1 cellular context compared by ENCODE assay signal in genomic region chr16:26985100-26986065, GRCh38.
TF ChIP-seq lines count a peak whose summit lies in the region.

No MANE protein-coding gene starts in this region.

TF ChIP-seq in K562, 482 proteins besides CTCF, POLR2A, EP300 and RAD21 (continued from another document and continues in another):
- TF ChIP-seq ZNF655 (CRISPR knock-in tag; IDR thresholded peaks at IDR 0.05) (no peak), PHF20 (IDR thresholded peaks at IDR 0.05; ENCODE audit: partially characterized antibody) (no peak), HMGXB4 (CRISPR knock-in tag; IDR thresholded peaks at IDR 0.05) (no peak), SMAD2 (IDR thresholded peaks at IDR 0.05; ENCODE audit: low read depth, low read length) (no peak), ID3 (CRISPR knock-in tag; IDR thresholded peaks at IDR 0.05) (no peak), ID3 (tag; IDR thresholded peaks at IDR 0.05) (no peak), FOXM1 (IDR thresholded peaks at IDR 0.05; ENCODE audit: low read depth) (no peak), FOXM1 (CRISPR knock-in tag; IDR thresholded peaks at IDR 0.05; ENCODE audit: low read depth) (no peak), BRF2 (IDR thresholded peaks at IDR 0.05; ENCODE audit: borderline replicate concordance, insufficient read depth, insufficient read length) (no peak), SIN3A (IDR thresholded peaks at IDR 0.05; ENCODE audit: borderline replicate concordance in 2 of 2, control insufficient read depth in 1 of 2, low read depth in 2 of 2, low read length in 2 of 2) (no peak), ZBTB12 (CRISPR knock-in tag; IDR thresholded peaks at IDR 0.05) (no peak), NFE2 (IDR thresholded peaks at IDR 0.05; ENCODE audit: low read depth) (no peak), ZNF280A (IDR thresholded peaks at IDR 0.05; ENCODE audit: low read depth, partially characterized antibody) (no peak), TEAD4 (IDR thresholded peaks at IDR 0.05; ENCODE audit: low read length) (no peak), TEAD4 (CRISPR knock-in tag; IDR thresholded peaks at IDR 0.05; ENCODE audit: borderline replicate concordance) (no peak), AFF4 (CRISPR knock-in tag; IDR thresholded peaks at IDR 0.05) (no peak), ILF3 (IDR thresholded peaks at IDR 0.05; ENCODE audit: borderline replicate concordance) (no peak), ZBTB9 (CRISPR knock-in tag; IDR thresholded peaks at IDR 0.05) (no peak), THAP7 (CRISPR knock-in tag; IDR thresholded peaks at IDR 0.05) (no peak), ZNF318 (IDR thresholded peaks at IDR 0.05; ENCODE audit: borderline replicate concordance in 1 of 2, low read depth in 1 of 2) (no peak), YY1 (IDR thresholded peaks at IDR 0.05; ENCODE audit: borderline replicate concordance in 1 of 3, control insufficient read depth in 1 of 3, extremely low read depth in 1 of 3, insufficient read depth in 3 of 3, insufficient read length in 1 of 3, insufficient replicate concordance in 2 of 3, low read depth in 1 of 3, low read length in 2 of 3) (peak in 2 of 3 experiments; percentile 49 to 67), ZNF695 (CRISPR knock-in tag; IDR thresholded peaks at IDR 0.05) (no peak), BMI1 (IDR thresholded peaks at IDR 0.05; ENCODE audit: low read length) (no peak), DPF2 (IDR thresholded peaks at IDR 0.05) (no peak), CTBP1 (IDR thresholded peaks at IDR 0.05; ENCODE audit: borderline replicate concordance) (no peak), HNRNPL (IDR thresholded peaks at IDR 0.05; ENCODE audit: low read depth, low read length) (no peak), PATZ1 (CRISPR knock-in tag; IDR thresholded peaks at IDR 0.05; ENCODE audit: borderline replicate concordance) (no peak), ZNF239 (CRISPR knock-in tag; IDR thresholded peaks at IDR 0.05) (no peak), XRCC3 (IDR thresholded peaks at IDR 0.05) (no peak), ZKSCAN1 (IDR thresholded peaks at IDR 0.05; ENCODE audit: low read depth, low read length) (no peak)
